23 cellular contexts compared by ENCODE assay signal in the genomic region with DNA sequence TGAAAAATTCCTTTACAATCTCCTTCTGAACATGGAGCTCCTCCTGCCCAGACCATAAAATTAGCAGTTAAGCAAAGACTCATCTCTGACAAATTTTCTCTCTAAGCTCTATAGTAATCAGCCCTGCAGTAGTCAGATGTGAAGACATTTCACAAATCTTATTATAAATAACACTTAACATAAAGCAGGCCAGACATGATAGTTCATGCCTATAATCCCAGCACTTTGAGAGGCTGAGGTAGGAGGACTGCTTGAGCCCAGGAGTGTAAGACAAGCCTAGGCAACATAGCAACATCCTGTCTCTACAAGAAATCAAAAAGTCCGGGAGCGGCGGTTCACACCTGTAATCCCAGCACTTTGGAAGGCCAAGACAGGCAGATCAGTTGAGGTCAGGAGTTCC. TPM values are rescaled to one million over a fixed set of nuclear protein-coding genes. Genes with fewer than 3 reads are reported as not detected.
DNase-seq lines count a peak whose midpoint lies in the region; ATAC-seq, FAIRE-seq and TF ChIP-seq lines count a peak whose summit lies in the region.
"Had no signal": no experiment of that assay in that cellular context is flagged by ENCODE, and none has a peak within 500 bp of the region (broad histone marks: within the 10 kb centered on the region; RNA-seq: fewer than 3 reads in every experiment).

No MANE protein-coding gene starts in this region.

- TF ChIP-seq CTCF in RWPE1 (conservative IDR thresholded peaks at IDR 0.05; ENCODE audit: low read depth) (no peak), bronchial epithelial cell (IDR thresholded peaks at IDR 0.05; ENCODE audit: insufficient read depth, low read length, severe bottlenecking) (no peak)

- POLR2A ChIA-PET in RWPE1 (lab: Yijun Ruan, JAX; ENCODE audit: low non-redundant PET), result no interaction called here

- H3K36me3 ChIP-seq in bronchial epithelial cell (ENCODE audit: control insufficient read depth, insufficient read depth, low read length), result peaks cover 2% of the 10 kb centered on the region

- FAIRE-seq in bronchial epithelial cell (lab: Jason Lieb, UNC), result no peak
- FAIRE-seq in frontal cortex (lab: Jason Lieb, UNC), result no peak
- FAIRE-seq: GM12891, GM18507, H54 had no signal

- ATAC-seq in esophagus mucosa, result peak; percentile 74
- no peak for ATAC-seq in HG02763 (IDR thresholded peaks at IDR 0.05; ENCODE audit: unreplicated experiment)

- DNase-seq in RWPE1 (ENCODE audit: low spot score) (no peak), bronchial epithelial cell (ENCODE audit: low read depth) (peak; percentile 33), frontal cortex (ENCODE audit: low spot score in 2 of 2) (no peak), NCI-H2029 treated with DMSO at 0.1 percent for 48 hours (lab: John Stamatoyannopoulos, UW) (no peak)
- DNase-seq: C1 segment of cervical spinal cord; Calu3; CD4-positive, alpha-beta memory T cell; COR-L47; DMS53; DMS79 treated with DMSO at 0.1 percent for 48 hours; GF-D8; GOT3; HFFc6 had no signal

- no peak overlapping the region for H3K4me3 ChIP-seq in bronchial epithelial cell (ENCODE audit: low read depth, low read length)
- H3K4me3 ChIP-seq: HAP-1 had no signal

- CTCF ChIA-PET in RWPE1 (lab: Yijun Ruan, JAX), result interaction anchor here (0.7 kb wide), 1 partner anchor 219 kb away, joined by 4 read pairs; no protein-coding TSS in a partner anchor

- H3K27ac ChIP-seq in RWPE1, result peak overlapping the region; percentile 66

- no peaks in the 10 kb centered on the region for H3K27me3 ChIP-seq in bronchial epithelial cell (ENCODE audit: control insufficient read depth, insufficient read depth, low read length)

RNA-seq across cellular contexts. Expression of a gene that starts 29.9 kb away (rescaled TPM):
- 8.4 and 13.6 TPM in 2 replicates for total RNA-seq in bronchial epithelial cell
- total RNA-seq in esophagus mucosa, result 13.3 TPM
- total RNA-seq in frontal cortex, result 7.7 TPM

RNA-seq across cellular contexts. Expression of a gene that starts 52.5 kb away (rescaled TPM):
- total RNA-seq in bronchial epithelial cell (not detected in 2 replicates), esophagus mucosa (not detected), frontal cortex (not detected)
- total RNA-seq: A172; A673; Calu3; CD4-positive, alpha-beta memory T cell; Daoy; G401; HFFc6 had no signal

RNA-seq across cellular contexts. Expression of a gene that starts 56.7 kb away (rescaled TPM):
- total RNA-seq in bronchial epithelial cell, result not detected in 2 replicates
- total RNA-seq in esophagus mucosa, result 1.1 TPM
- 98.2 TPM for total RNA-seq in frontal cortex
- total RNA-seq: A172; Calu3; CD4-positive, alpha-beta memory T cell; Daoy had no signal

Comparison
In these comparisons a context has a peak if more than half of its experiments do, and no peak if none do; other contexts are left out.
1. RNA of a gene that starts 56.7 kb away (total RNA-seq): 98.2 TPM in frontal cortex (single experiment); 1.1 TPM in esophagus mucosa (single experiment) and not detected in bronchial epithelial cell; every median in the first group is over 10 times any median in the second.